Comparison of ENCODE assay signal across 19 cellular contexts in the genomic region with DNA sequence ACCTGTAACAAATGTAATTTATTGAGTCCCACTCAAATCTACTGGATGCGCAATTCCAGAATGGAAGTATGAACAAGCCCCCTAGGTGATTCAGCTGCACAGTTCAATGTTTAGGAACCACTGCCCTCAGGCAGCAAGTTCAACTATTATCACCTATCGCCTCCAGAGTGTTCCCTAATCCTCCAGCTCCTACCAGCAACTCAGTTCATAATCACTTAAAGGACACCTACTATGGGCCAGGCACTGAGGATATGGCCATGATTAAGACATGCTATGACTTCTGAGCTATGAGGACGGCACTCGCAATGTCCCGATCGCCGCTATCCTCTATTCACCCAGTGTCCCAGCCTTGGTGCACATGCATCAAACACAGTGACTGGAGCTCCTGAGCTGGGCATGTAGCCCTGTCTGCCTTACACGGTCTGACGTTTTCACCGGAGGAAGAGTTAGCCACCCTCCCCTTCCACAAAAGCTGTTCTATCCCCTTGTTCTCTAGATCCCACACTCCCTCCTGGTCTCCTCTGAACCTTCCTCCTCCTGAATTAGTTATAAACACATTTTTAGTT. TPM values are rescaled to one million over a fixed set of nuclear protein-coding genes. Genes with fewer than 3 reads are reported as not detected.
"Had no signal": no experiment of that assay in that cellular context is flagged by ENCODE, and none has a peak within 500 bp of the region (broad histone marks: within the 10 kb centered on the region; RNA-seq: fewer than 3 reads in every experiment).

No MANE protein-coding gene starts in this region.

- DNase-seq: activated CD4-positive, alpha-beta T cell treated with anti-CD3 and anti-CD28 coated beads, Interleukin-2, amount 50 U/mL, for 48 hours; activated naive CD4-positive, alpha-beta T cell; activated naive CD8-positive, alpha-beta T cell treated with anti-CD3 and anti-CD28 coated beads for 36 hours; amygdala; dermis blood vessel endothelial cell; effector memory CD4-positive, alpha-beta T cell; foreskin keratinocyte; ovary; right lobe of liver; stimulated activated CD4-positive, alpha-beta T cell treated with anti-CD3 and anti-CD28 coated beads, Interleukin-4, amount 100 ng/mL, for 4 hours; T-helper 2 cell; WERI-Rb-1 had no signal

- H3K9me3 Mint-ChIP-seq: activated naive CD8-positive, alpha-beta T cell treated with anti-CD3 and anti-CD28 coated beads for 36 hours had no signal

- H3K27me3 Mint-ChIP-seq: activated naive CD8-positive, alpha-beta T cell treated with anti-CD3 and anti-CD28 coated beads for 36 hours; stimulated activated memory B cell treated with anti-CD40 and anti-IgM and Interleukin-4, amounts not matched to agents 10 μg/mL and 1 μg/mL and 100 μg/mL, for 72 hours had no signal

- ATAC-seq: foreskin keratinocyte; left lobe of liver; right lobe of liver; stimulated activated memory B cell treated with anti-CD40 and anti-IgM and Interleukin-4, amounts not matched to agents 10 μg/mL and 1 μg/mL and 100 μg/mL, for 72 hours had no signal

- H3K27ac Mint-ChIP-seq: activated naive CD8-positive, alpha-beta T cell treated with anti-CD3 and anti-CD28 coated beads for 36 hours; stimulated activated memory B cell treated with anti-CD40 and anti-IgM and Interleukin-4, amounts not matched to agents 10 μg/mL and 1 μg/mL and 100 μg/mL, for 72 hours had no signal

- H3K4me3 Mint-ChIP-seq: activated naive CD8-positive, alpha-beta T cell treated with anti-CD3 and anti-CD28 coated beads for 36 hours; stimulated activated memory B cell treated with anti-CD40 and anti-IgM and Interleukin-4, amounts not matched to agents 10 μg/mL and 1 μg/mL and 100 μg/mL, for 72 hours had no signal

RNA-seq across cellular contexts. Expression of a gene that starts 57.4 kb away (rescaled TPM):
- total RNA-seq: dermis blood vessel endothelial cell, foreskin keratinocyte, left lobe of liver, lung microvascular endothelial cell, mononuclear cell, pulmonary artery endothelial cell, right lobe of liver, smooth muscle cell, ureter had no signal
